In the genomic region with DNA sequence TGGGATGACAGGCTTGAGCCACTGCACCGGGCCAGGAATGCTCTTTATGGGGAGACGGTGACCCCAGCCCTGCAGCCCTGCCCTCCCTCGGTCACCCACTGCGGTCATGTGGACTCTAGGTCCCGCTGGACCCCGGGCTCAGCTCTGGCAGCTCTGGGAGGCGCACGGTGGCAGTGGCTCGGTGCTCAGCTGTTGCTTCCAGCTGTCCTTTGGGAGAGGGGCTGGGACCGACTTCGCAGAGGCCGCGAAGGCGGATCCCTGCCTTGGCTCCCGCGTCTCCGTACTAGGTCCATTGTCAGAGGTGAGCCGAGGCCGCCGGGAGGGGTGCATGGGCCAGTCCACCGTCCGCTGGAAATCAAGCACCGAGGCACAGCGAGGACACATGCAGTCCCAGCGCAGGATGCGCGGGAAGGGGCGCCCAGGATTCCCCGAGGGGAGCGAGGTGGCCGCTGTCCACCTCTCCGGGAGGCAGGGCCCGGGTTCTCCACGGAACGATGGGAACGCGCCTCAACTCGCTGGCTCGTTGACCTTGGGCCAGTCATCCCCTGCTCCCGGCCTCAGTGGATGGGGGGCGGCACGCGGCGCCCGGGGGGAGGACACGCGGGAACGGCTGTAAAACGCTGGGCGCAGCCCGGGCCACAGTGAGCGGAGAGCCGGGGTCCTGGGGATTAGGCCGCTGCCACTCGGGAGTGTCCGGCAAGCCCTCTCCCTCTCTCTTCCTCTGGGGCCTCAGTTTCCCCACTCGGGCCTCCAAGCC, we compare ENCODE assay signal across 1 cellular context.
TF ChIP-seq lines count a peak whose summit lies in the region.

No MANE protein-coding gene starts in this region.

TF ChIP-seq in endothelial cell of umbilical vein, 7 proteins besides CTCF, POLR2A, EP300 and RAD21 (continued from another document):
- no peak for TF ChIP-seq JUN (IDR thresholded peaks at IDR 0.05; ENCODE audit: borderline replicate concordance, insufficient read depth, insufficient read length, low read depth)
